ENCODE assay signal across 1 cellular context in the genomic region with DNA sequence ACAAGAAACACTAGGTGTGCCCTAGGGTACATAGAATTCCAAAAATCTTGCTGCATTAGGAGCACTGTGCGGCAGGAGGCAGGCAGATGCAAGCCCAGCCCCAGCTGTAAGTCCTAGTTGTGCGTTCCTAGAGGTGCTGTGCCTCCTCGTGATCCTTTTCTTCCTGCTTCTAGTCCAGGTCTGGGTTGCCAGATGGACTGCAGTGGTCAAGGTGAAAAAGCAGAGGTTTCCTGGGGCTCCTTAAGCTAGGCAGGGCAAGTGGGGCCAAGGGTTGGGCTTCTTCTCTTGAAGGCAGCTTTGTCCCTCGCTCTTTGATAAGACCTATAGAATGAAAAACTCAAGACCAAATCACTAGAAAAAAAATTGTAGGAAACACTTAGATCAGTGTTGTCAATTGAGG.
TF ChIP-seq lines count a peak whose summit lies in the region.

No MANE protein-coding gene starts in this region.

TF ChIP-seq in GM23338, 12 proteins besides CTCF, POLR2A, EP300 and RAD21 (continued from another document):
- TF ChIP-seq, protein P1, sequence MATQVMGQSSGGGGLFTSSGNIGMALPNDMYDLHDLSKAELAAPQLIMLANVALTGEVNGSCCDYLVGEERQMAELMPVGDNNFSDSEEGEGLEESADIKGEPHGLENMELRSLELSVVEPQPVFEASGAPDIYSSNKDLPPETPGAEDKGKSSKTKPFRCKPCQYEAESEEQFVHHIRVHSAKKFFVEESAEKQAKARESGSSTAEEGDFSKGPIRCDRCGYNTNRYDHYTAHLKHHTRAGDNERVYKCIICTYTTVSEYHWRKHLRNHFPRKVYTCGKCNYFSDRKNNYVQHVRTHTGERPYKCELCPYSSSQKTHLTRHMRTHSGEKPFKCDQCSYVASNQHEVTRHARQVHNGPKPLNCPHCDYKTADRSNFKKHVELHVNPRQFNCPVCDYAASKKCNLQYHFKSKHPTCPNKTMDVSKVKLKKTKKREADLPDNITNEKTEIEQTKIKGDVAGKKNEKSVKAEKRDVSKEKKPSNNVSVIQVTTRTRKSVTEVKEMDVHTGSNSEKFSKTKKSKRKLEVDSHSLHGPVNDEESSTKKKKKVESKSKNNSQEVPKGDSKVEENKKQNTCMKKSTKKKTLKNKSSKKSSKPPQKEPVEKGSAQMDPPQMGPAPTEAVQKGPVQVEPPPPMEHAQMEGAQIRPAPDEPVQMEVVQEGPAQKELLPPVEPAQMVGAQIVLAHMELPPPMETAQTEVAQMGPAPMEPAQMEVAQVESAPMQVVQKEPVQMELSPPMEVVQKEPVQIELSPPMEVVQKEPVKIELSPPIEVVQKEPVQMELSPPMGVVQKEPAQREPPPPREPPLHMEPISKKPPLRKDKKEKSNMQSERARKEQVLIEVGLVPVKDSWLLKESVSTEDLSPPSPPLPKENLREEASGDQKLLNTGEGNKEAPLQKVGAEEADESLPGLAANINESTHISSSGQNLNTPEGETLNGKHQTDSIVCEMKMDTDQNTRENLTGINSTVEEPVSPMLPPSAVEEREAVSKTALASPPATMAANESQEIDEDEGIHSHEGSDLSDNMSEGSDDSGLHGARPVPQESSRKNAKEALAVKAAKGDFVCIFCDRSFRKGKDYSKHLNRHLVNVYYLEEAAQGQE (IDR thresholded peaks at IDR 0.05; ENCODE audit: unreplicated experiment), result no peak
